ENCODE assay signal across 10 cellular contexts in the genomic region with DNA sequence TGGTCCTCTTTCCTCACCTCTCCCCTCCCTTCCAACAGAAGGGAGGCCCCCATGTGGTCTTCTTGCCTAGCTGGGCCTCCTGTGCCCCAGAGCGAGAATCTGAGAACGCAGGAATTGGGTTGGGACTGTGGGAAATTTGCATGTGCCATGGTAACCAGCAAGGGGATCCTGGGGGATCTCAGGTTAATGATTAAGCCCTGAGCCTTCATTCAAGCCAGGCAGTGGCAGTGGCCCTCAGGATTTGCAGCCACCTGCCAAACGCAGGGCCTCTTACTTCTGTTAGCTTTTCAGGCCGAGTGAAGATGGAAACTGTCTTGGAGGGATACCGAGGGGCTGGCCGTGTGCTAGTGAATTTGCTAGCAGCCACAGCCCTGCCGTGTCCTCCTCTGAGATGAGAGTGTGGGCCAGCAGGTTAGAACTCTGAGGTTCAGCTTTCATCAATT. TPM values are rescaled to one million over a fixed set of nuclear protein-coding genes. Genes with fewer than 3 reads are reported as not detected.
DNase-seq lines count a peak whose midpoint lies in the region; ATAC-seq and TF ChIP-seq lines count a peak whose summit lies in the region.
"Had no signal": no experiment of that assay in that cellular context is flagged by ENCODE, and none has a peak within 500 bp of the region (broad histone marks: within the 10 kb centered on the region; RNA-seq: fewer than 3 reads in every experiment).

No MANE protein-coding gene starts in this region.

- intact Hi-C loops in thyroid gland (cut with DNase I), result no loop called here

- peaks cover 28% of the 10 kb centered on the region for H3K9me3 Mint-ChIP-seq in glutamatergic neuron (ENCODE audit: unreplicated experiment)

- ATAC-seq in HG03378 (IDR thresholded peaks at IDR 0.05; ENCODE audit: unreplicated experiment), result peak; percentile 47
- ATAC-seq: activated CD8-positive, alpha-beta T cell treated with anti-CD3 and anti-CD28 coated beads, Interleukin-2, amount 10 ng/mL, durations not matched to agents 7 days and 5 days; Panc1 had no signal

- no peak overlapping the region for H3K4me3 ChIP-seq in thyroid gland (replicated peaks in 1 of 3)

- DNase-seq in GM19238 (ENCODE audit: insufficient read length, low spot score), result peak; percentile 69
- no peak for DNase-seq in glutamatergic neuron
- no peak for DNase-seq in thyroid gland
- DNase-seq in SKM-1 treated with dmso at 0.1 percent for 144 hours (lab: John Stamatoyannopoulos, UW; ENCODE audit: unreplicated experiment), result no peak
- DNase-seq in Ammon's horn (ENCODE audit: low spot score), result no peak
- no peak for DNase-seq in SHP77 treated with DMSO at 0.1 percent for 48 hours (lab: John Stamatoyannopoulos, UW)
- DNase-seq: activated CD8-positive, alpha-beta T cell treated with anti-CD3 and anti-CD28 coated beads, Interleukin-2, amount 10 ng/mL, durations not matched to agents 7 days and 5 days; stimulated activated CD4-positive, alpha-beta T cell treated with anti-CD3 and anti-CD28 coated beads, Interleukin-4, amount 100 ng/mL, for 4 hours had no signal

- H3K27ac Mint-ChIP-seq in glutamatergic neuron (ENCODE audit: unreplicated experiment), result peak overlapping the region; percentile 92
- H3K27ac Mint-ChIP-seq: activated CD8-positive, alpha-beta T cell treated with anti-CD3 and anti-CD28 coated beads, Interleukin-2, amount 10 ng/mL, durations not matched to agents 7 days and 5 days had no signal

- TF ChIP-seq CTCF in glutamatergic neuron (IDR thresholded peaks at IDR 0.05; ENCODE audit: partially characterized antibody, unreplicated experiment) (no peak), thyroid gland (IDR thresholded peaks at IDR 0.05) (no peak)

- peaks cover 26% of the 10 kb centered on the region for H3K27me3 Mint-ChIP-seq in glutamatergic neuron (ENCODE audit: unreplicated experiment)

- peak overlapping the region; percentile 70 for H3K4me3 Mint-ChIP-seq in glutamatergic neuron (ENCODE audit: unreplicated experiment)
- H3K4me3 Mint-ChIP-seq: activated CD8-positive, alpha-beta T cell treated with anti-CD3 and anti-CD28 coated beads, Interleukin-2, amount 10 ng/mL, durations not matched to agents 7 days and 5 days had no signal

- H3K27ac ChIP-seq in thyroid gland, result peak overlapping the region; percentile 98 to 100 (median 99)

- no peaks in the 10 kb centered on the region for H3K9me3 ChIP-seq in thyroid gland

- H3K36me3 ChIP-seq in thyroid gland, result no peaks in the 10 kb centered on the region

- WGBS in thyroid gland, 2 donors, result 73 to 74% methylated on average over 6 to 7 of the region's 7 CpGs

- peaks cover 62% of the 10 kb centered on the region for H3K4me1 Mint-ChIP-seq in glutamatergic neuron (ENCODE audit: low read depth, unreplicated experiment)

- no peaks in the 10 kb centered on the region for H3K27me3 ChIP-seq in thyroid gland

- peaks cover 64 to 90% of the 10 kb centered on the region in 2 donors for H3K4me1 ChIP-seq in thyroid gland

- peaks cover 9% of the 10 kb centered on the region for H3K36me3 Mint-ChIP-seq in glutamatergic neuron (ENCODE audit: unreplicated experiment)

- TF ChIP-seq POLR2A in thyroid gland (IDR thresholded peaks at IDR 0.05), result no peak

RNA-seq across cellular contexts. Expression of a gene that starts 40.3 kb away (rescaled TPM):
- total RNA-seq in glutamatergic neuron (ENCODE audit: unreplicated experiment) (203 TPM), thyroid gland (10 to 100 TPM; 35.9 to 75.5 (median 67.7) TPM)
